Comparison of ENCODE assay signal across 16 cellular contexts in the genomic region with DNA sequence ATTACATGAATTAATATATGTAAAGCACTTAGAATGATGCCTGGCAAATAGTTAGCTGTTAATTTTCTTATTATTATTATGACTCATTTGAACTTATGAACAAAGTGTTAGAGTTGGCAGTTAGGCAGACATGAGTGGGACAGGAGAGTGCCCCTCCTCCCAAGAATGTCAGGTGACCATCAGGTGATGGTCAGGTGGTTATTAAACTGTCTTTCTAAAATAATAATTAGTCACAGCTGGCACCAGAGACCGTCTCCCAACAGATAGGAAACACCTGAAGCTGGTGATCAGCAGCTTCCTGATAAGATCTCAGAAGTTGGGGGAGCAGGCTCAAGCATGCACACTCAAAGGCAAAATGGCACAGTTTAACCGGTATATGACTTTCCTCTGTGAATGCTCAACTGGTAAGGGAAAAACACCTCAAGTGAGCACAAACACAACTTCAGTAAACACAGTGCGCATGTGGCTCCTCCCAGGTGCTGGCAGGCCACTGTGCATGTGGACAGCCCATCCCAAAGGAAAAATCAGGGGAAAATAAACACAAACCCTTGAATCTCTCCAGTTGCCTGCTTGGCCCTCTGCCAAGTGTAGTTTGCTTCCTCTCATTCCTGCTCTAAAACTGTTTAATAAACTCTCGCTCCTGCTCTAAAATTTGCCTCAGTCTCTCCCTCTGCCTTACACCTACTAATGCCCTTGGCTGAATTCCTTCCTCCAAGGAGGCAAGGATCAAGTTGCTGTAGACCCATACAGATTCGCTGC. TPM values are rescaled to one million over a fixed set of nuclear protein-coding genes. Genes with fewer than 3 reads are reported as not detected.
"Had no signal": no experiment of that assay in that cellular context is flagged by ENCODE, and none has a peak within 500 bp of the region (broad histone marks: within the 10 kb centered on the region; RNA-seq: fewer than 3 reads in every experiment).

No MANE protein-coding gene starts in this region.

- H3K9me3 ChIP-seq: pancreas, thyroid gland had no signal

- FAIRE-seq: bronchial epithelial cell, pancreas, urothelium cell line had no signal

- H3K36me3 ChIP-seq: ascending aorta, neural progenitor cell, pancreas, stomach, thyroid gland had no signal

- H3K27ac ChIP-seq: ascending aorta, dorsolateral prefrontal cortex, esophagus muscularis mucosa, neural progenitor cell, pancreas, stomach, thyroid gland had no signal

- H3K4me3 ChIP-seq: ascending aorta, dorsolateral prefrontal cortex, esophagus muscularis mucosa, neural progenitor cell, pancreas, stomach, thyroid gland had no signal

- H3K27me3 ChIP-seq: ascending aorta, stomach, thyroid gland had no signal

- DNase-seq: activated CD4-positive, alpha-beta memory T cell treated with anti-CD3 and anti-CD28 coated beads for 36 hours; activated naive CD4-positive, alpha-beta T cell; activated T-cell treated with anti-CD3 and anti-CD28 coated beads, Interleukin-2, amount 50 U/mL, for 72 hours; dorsolateral prefrontal cortex; midbrain; pancreas; stimulated activated CD4-positive, alpha-beta T cell treated with anti-CD3 and anti-CD28 coated beads, Interleukin-4, amount 100 ng/mL, for 1 hour; stimulated activated CD8-positive, alpha-beta memory T cell treated with anti-CD3 and anti-CD28 coated beads, Interleukin-4, amount 100 ng/mL, for 48 hours; stomach; T-helper 9 cell had no signal

- H3K4me1 ChIP-seq: ascending aorta, pancreas, stomach, thyroid gland had no signal

- H3K4me2 ChIP-seq: neural progenitor cell had no signal

- H3K9ac ChIP-seq: neural progenitor cell had no signal

- H2AFZ ChIP-seq: neural progenitor cell had no signal

- ATAC-seq: activated T-cell treated with anti-CD3 and anti-CD28 coated beads, Interleukin-2, amount 50 U/mL, for 72 hours; pancreas had no signal

RNA-seq across cellular contexts. Expression of gene FLT1, which starts 54.0 kb away (rescaled TPM):
- total RNA-seq: bronchial epithelial cell had no signal
